ENCODE assay signal across 9 cellular contexts in genomic region chr3:53846134-53846850, GRCh38. TPM values are rescaled to one million over a fixed set of nuclear protein-coding genes. Genes with fewer than 3 reads are reported as not detected.
DNase-seq lines count a peak whose midpoint lies in the region; ATAC-seq and TF ChIP-seq lines count a peak whose summit lies in the region.
"Had no signal": no experiment of that assay in that cellular context is flagged by ENCODE, and none has a peak within 500 bp of the region (broad histone marks: within the 10 kb centered on the region; RNA-seq: fewer than 3 reads in every experiment).

TSS of gene CHDH (minus strand) at chr3:53846419. CDS start at chr3:53824008, 22,411 bp downstream.
TSS of gene IL17RB (plus strand) at chr3:53846568. CDS start at chr3:53846589, 21 bp downstream.

- H4K20me1 ChIP-seq in GM23338 (replicated peaks; ENCODE audit: insufficient read depth), result no peaks in the 10 kb centered on the region

- H3K4me1 ChIP-seq in GM23338 (ENCODE audit: insufficient read depth) (peaks cover 15% of the 10 kb centered on the region), ascending aorta (peaks cover 3 to 5% of the 10 kb centered on the region in 2 donors)

- no peaks in the 10 kb centered on the region for H3K9me3 ChIP-seq in ascending aorta

- intact Hi-C loops in ascending aorta (cut with DNase I), result loop anchor here (5.0 kb wide), 1 partner anchor 74 kb away; no protein-coding TSS in a partner anchor

- H3K4me3 ChIP-seq in GM23338 (peak within 1 kb of the TSS; percentile 83), ascending aorta (peak within 1 kb of the TSS; percentile 66 to 83)

- H3K4me2 ChIP-seq in GM23338, result peak within 1 kb of the TSS; percentile 80

- DNase-seq in NCI-H748 (lab: John Stamatoyannopoulos, UW; ENCODE audit: unreplicated experiment) (peak; percentile 71), NCI-H748 treated with DMSO at 0.1 percent for 48 hours (lab: John Stamatoyannopoulos, UW) (no peak), GM23338 (ENCODE audit: low spot score) (peak; percentile 78), NCI-H146 treated with DMSO at 0.1 percent for 48 hours (lab: John Stamatoyannopoulos, UW; ENCODE audit: unreplicated experiment) (peak; percentile 56), ascending aorta (ENCODE audit: low spot score in 2 of 2) (peak in 1 of 2 donors; percentile 73), hypothalamus (lab: John Stamatoyannopoulos, UW) (peak in 47 of 51 donors; percentile 8 to 86 (median 68)), retina (peak; percentile 76)
- no peak for DNase-seq in NK-92 treated with Interleukin-12 subunit alpha and Interleukin-12 subunit beta, amount 100 ng/mL, for 24 hours (lab: John Stamatoyannopoulos, UW)

- H3K4me1 Mint-ChIP-seq in GM23338, result peaks cover 31% of the 10 kb centered on the region

- ATAC-seq in GM23338, result peak; percentile 77

- peak in 1 of 2 experiments; percentile 23; a peak in 2 of 4 replicates for TF ChIP-seq CTCF in GM23338 (conservative IDR thresholded peaks at IDR 0.05; ENCODE audit: low read depth in 2 of 2)
- no peak for TF ChIP-seq CTCF in ascending aorta (IDR thresholded peaks at IDR 0.05)

- no peaks in the 10 kb centered on the region; the same call in 2 of the 3 replicates for H3K36me3 Mint-ChIP-seq in GM23338 (ENCODE audit: low read depth)

- peak within 1 kb of the TSS; percentile 94 for H2AFZ ChIP-seq in GM23338

- H3K9me3 Mint-ChIP-seq in GM23338, result no peaks in the 10 kb centered on the region

- H3K27ac ChIP-seq in GM23338 (ENCODE audit: low read depth) (0 out of 2 replicates have a peak within 1 kb of the TSS, but pooled peaks have one; percentile 69), ascending aorta (peak within 1 kb of the TSS; percentile 34 to 63)

- peaks cover 7% of the 10 kb centered on the region; the same call in 1 of the 2 replicates for H3K79me2 ChIP-seq in GM23338 (replicated peaks; ENCODE audit: insufficient read depth)

- peak within 1 kb of the TSS; percentile 79 for H3K4me3 Mint-ChIP-seq in GM23338

- H3K9me2 ChIP-seq in GM23338 (ENCODE audit: insufficient read depth), result no peaks in the 10 kb centered on the region

- H3K27me3 ChIP-seq in GM23338 (ENCODE audit: insufficient read depth), result peaks cover 20% of the 10 kb centered on the region
- H3K27me3 ChIP-seq in ascending aorta, result no peaks in the 10 kb centered on the region

- peak within 1 kb of the TSS; percentile 75; the same call in 1 of the 2 replicates for H3K27ac Mint-ChIP-seq in GM23338

- no peaks in the 10 kb centered on the region for H3K36me3 ChIP-seq in GM23338 (ENCODE audit: insufficient read depth)
- H3K36me3 ChIP-seq in ascending aorta, result no peaks in the 10 kb centered on the region

- peaks cover 23% of the 10 kb centered on the region for H3K27me3 Mint-ChIP-seq in GM23338 (ENCODE audit: insufficient read depth, low read depth, poor library complexity)

- H3F3A ChIP-seq in GM23338 (replicated peaks; ENCODE audit: low read depth), result 0 out of 2 replicates have a peak, but pooled peaks cover 5% of the 10 kb centered on the region

TF ChIP-seq in GM23338, 12 proteins besides CTCF, POLR2A, EP300 and RAD21:
- TF ChIP-seq CREB1 (CRISPR knock-in tag; IDR thresholded peaks at IDR 0.05; ENCODE audit: low read depth) (no peak), POLR2AphosphoS5 (IDR thresholded peaks at IDR 0.05; ENCODE audit: low read depth) (0 out of 2 replicates have a peak, but pooled peaks have one; percentile 45), STAT1 (IDR thresholded peaks at IDR 0.05; ENCODE audit: unreplicated experiment) (no peak)

RNA-seq across cellular contexts. Expression of gene CHDH, which starts in this region (rescaled TPM):
- total RNA-seq in GM23338 (2014; rRNA removed; shearing (Covaris generic)), result 6.6 and 31.4 TPM in 2 replicates
- polyA plus RNA-seq in GM23338 (2016; fragmentation: Nextera tagmentation; extraction: Ambion mirVana), result 2.3 and 2.5 TPM in 2 replicates
- total RNA-seq in ascending aorta, result 0.53 TPM

RNA-seq across cellular contexts. Expression of gene IL17RB, which starts in this region (rescaled TPM):
- 5.7 and 8.3 TPM in 2 replicates for total RNA-seq in GM23338 (2014; rRNA removed; shearing (Covaris generic))
- polyA plus RNA-seq in GM23338 (2016; fragmentation: Nextera tagmentation; extraction: Ambion mirVana), result 6.4 and 6.9 TPM in 2 replicates
- total RNA-seq in ascending aorta, result not detected
- total RNA-seq: pulmonary artery endothelial cell had no signal

Comparison
In these comparisons a context has a peak if more than half of its experiments do, and no peak if none do; other contexts are left out.
1. DNase-seq: peak in NCI-H748 (single experiment), GM23338 (single experiment), NCI-H146 treated with DMSO at 0.1 percent for 48 hours (single experiment), hypothalamus (47 of 51) and retina (single experiment); none in NCI-H748 treated with DMSO at 0.1 percent for 48 hours (single experiment) and NK-92 treated with Interleukin-12 subunit alpha and Interleukin-12 subunit beta, amount 100 ng/mL, for 24 hours (single experiment).